In genomic region chr15:60592386-60593339, GRCh38 we compare ENCODE assay signal across 8 cellular contexts.
A peak's percentile ranks its signal among the peaks of the same experiment; 100 is the strongest.
DNase-seq lines count a peak whose midpoint lies in the region; ATAC-seq and TF ChIP-seq lines count a peak whose summit lies in the region.

No MANE protein-coding gene starts in this region.

- H3K4me3 ChIP-seq in AG04449 (ENCODE audit: low read depth, low read length) = peak overlapping the region; percentile 64
- H3K4me3 ChIP-seq in mesendoderm (ENCODE audit: low read length) = peak overlapping the region; percentile 70

- peak overlapping the region; percentile 88 for H3K4me2 ChIP-seq in mesendoderm (ENCODE audit: low read length)

- H3K36me3 ChIP-seq in mesendoderm (ENCODE audit: control insufficient read depth, insufficient read depth, low read length) = no peaks in the 10 kb centered on the region

- no CpG with 5 or more reads among the region's 91 CpGs for WGBS in mesendoderm (ENCODE audit: extremely low coverage, insufficient coverage, low lambda C conversion rate)

- H3K56ac ChIP-seq in mesendoderm (ENCODE audit: low read length) = peak overlapping the region; percentile 88

- no peaks in the 10 kb centered on the region for H3K79me2 ChIP-seq in mesendoderm (ENCODE audit: control insufficient read depth, insufficient read depth, low read length)

- ATAC-seq in GM18909 (IDR thresholded peaks at IDR 0.05; ENCODE audit: poor library complexity, unreplicated experiment) (peak; percentile 84), HG03196 (IDR thresholded peaks at IDR 0.05; ENCODE audit: unreplicated experiment) (peak; percentile 82)
- peak; percentile 89 for ATAC-seq in activated CD8-positive, alpha-beta T cell treated with anti-CD3 and anti-CD28 coated beads, Interleukin-2, amount 10 ng/mL, durations not matched to agents 7 days and 5 days

- CTCF ChIA-PET in AG04449 (lab: Yijun Ruan, JAX) = interaction anchor here (1.3 to 18.6 kb wide), 3 partner anchors 14 to 459 kb away, joined by 5 to 314 read pairs (median 30); no protein-coding TSS in a partner anchor
- CTCF ChIA-PET in activated CD8-positive, alpha-beta T cell treated with anti-CD3 and anti-CD28 coated beads, Interleukin-2, amount 10 ng/mL, durations not matched to agents 7 days and 5 days (lab: Charles Lee) = interaction anchor here (0.6 to 6.9 kb wide), 16 partner anchors 8 to 1241 kb away, joined by 3 to 54 read pairs (median 4); no protein-coding TSS in a partner anchor

- H3K27me3 Mint-ChIP-seq in activated CD8-positive, alpha-beta T cell treated with anti-CD3 and anti-CD28 coated beads, Interleukin-2, amount 10 ng/mL, durations not matched to agents 7 days and 5 days (ENCODE audit: low read depth) = no peaks in the 10 kb centered on the region

- no peaks in the 10 kb centered on the region for H3K4me1 ChIP-seq in mesendoderm (ENCODE audit: control insufficient read depth, low read depth, low read length)

- POLR2A ChIA-PET in AG04449 (lab: Yijun Ruan, JAX) = interaction anchor here (0.6 to 0.8 kb wide), 3 partner anchors 82 to 423 kb away, joined by 3 read pairs; no protein-coding TSS in a partner anchor
- POLR2A ChIA-PET in activated CD8-positive, alpha-beta T cell treated with anti-CD3 and anti-CD28 coated beads, Interleukin-2, amount 10 ng/mL, durations not matched to agents 7 days and 5 days (lab: Charles Lee) = interaction anchor here (1.0 to 3.5 kb wide), 10 partner anchors 8 to 324 kb away, joined by 3 to 30 read pairs (median 4); no protein-coding TSS in a partner anchor

- no peak overlapping the region for H2BK120ac ChIP-seq in mesendoderm (ENCODE audit: low read depth, low read length)

- no peak overlapping the region for H3K4ac ChIP-seq in mesendoderm (ENCODE audit: low read depth, low read length)

- TF ChIP-seq CTCF in AG04449 (IDR thresholded peaks at IDR 0.05; ENCODE audit: insufficient read depth, low read length, missing control alignments) = peak; percentile 19

- no peak overlapping the region for H2AK5ac ChIP-seq in mesendoderm (ENCODE audit: low read length)

- H4K5ac ChIP-seq in mesendoderm (ENCODE audit: low read length) = no peak overlapping the region

- no peak overlapping the region for H2BK5ac ChIP-seq in mesendoderm (ENCODE audit: low read length)

- no peak for DNase-seq in AG04449 (ENCODE audit: low read depth, low spot score)
- peak; percentile 41 for DNase-seq in NCI-H524 treated with DMSO at 0.1 percent for 48 hours (lab: John Stamatoyannopoulos, UW)
- peak; percentile 90 for DNase-seq in activated CD8-positive, alpha-beta T cell treated with anti-CD3 and anti-CD28 coated beads, Interleukin-2, amount 10 ng/mL, durations not matched to agents 7 days and 5 days
- DNase-seq in effector CD8-positive, alpha-beta T cell (lab: John Stamatoyannopoulos, UW) = peak; percentile 73
- peak; percentile 93 for DNase-seq in mesendoderm
- DNase-seq in stimulated activated CD8-positive, alpha-beta memory T cell treated with anti-CD3 and anti-CD28 coated beads, Interleukin-15, amount 100 ng/mL, for 1 hour (ENCODE audit: low read depth) = peak; percentile 65

- peak overlapping the region; percentile 83 for H3K27ac Mint-ChIP-seq in activated CD8-positive, alpha-beta T cell treated with anti-CD3 and anti-CD28 coated beads, Interleukin-2, amount 10 ng/mL, durations not matched to agents 7 days and 5 days

- H3K36me3 Mint-ChIP-seq in activated CD8-positive, alpha-beta T cell treated with anti-CD3 and anti-CD28 coated beads, Interleukin-2, amount 10 ng/mL, durations not matched to agents 7 days and 5 days (ENCODE audit: low read depth) = peaks cover 14% of the 10 kb centered on the region

- H3K9ac ChIP-seq in mesendoderm (ENCODE audit: low read length) = peak overlapping the region; percentile 83

- peaks cover 58% of the 10 kb centered on the region for H3K4me1 Mint-ChIP-seq in activated CD8-positive, alpha-beta T cell treated with anti-CD3 and anti-CD28 coated beads, Interleukin-2, amount 10 ng/mL, durations not matched to agents 7 days and 5 days (ENCODE audit: low read depth)

- H3K23ac ChIP-seq in mesendoderm (ENCODE audit: low read length) = no peak overlapping the region

- no peaks in the 10 kb centered on the region for H3K27me3 ChIP-seq in mesendoderm (ENCODE audit: insufficient read depth, low read length, poor library complexity)

- no peak overlapping the region for H2BK15ac ChIP-seq in mesendoderm (replicated peaks; ENCODE audit: low read depth)

- H3K9me3 Mint-ChIP-seq in activated CD8-positive, alpha-beta T cell treated with anti-CD3 and anti-CD28 coated beads, Interleukin-2, amount 10 ng/mL, durations not matched to agents 7 days and 5 days (ENCODE audit: insufficient read depth) = no peaks in the 10 kb centered on the region

- H3K79me1 ChIP-seq in mesendoderm (ENCODE audit: low read length) = no peaks in the 10 kb centered on the region

- peak overlapping the region; percentile 75 for H3K27ac ChIP-seq in mesendoderm (ENCODE audit: low read depth, low read length)

- H3K18ac ChIP-seq in mesendoderm (ENCODE audit: low read length) = peak overlapping the region; percentile 62

- H3K4me3 Mint-ChIP-seq in activated CD8-positive, alpha-beta T cell treated with anti-CD3 and anti-CD28 coated beads, Interleukin-2, amount 10 ng/mL, durations not matched to agents 7 days and 5 days = peak overlapping the region; percentile 82

- no peak overlapping the region for H4K8ac ChIP-seq in mesendoderm (ENCODE audit: low read depth, low read length)
